Comparison of ENCODE assay signal across 8 cellular contexts in genomic region chr10:80408198-80409085, GRCh38. TPM values are rescaled to one million over a fixed set of nuclear protein-coding genes. Genes with fewer than 3 reads are reported as not detected.
DNase-seq lines count a peak whose midpoint lies in the region; FAIRE-seq and TF ChIP-seq lines count a peak whose summit lies in the region.

TSS of gene PRXL2A (plus strand) at chr10:80408551. CDS start at chr10:80420468, 11,917 bp downstream.

- peak within 1 kb of the TSS; percentile 43 for H3K4me2 ChIP-seq in osteoblast (ENCODE audit: insufficient read depth, low read length)

- DNase-seq in D341Med (ENCODE audit: low spot score) (peak; percentile 92), GM20000 (ENCODE audit: low spot score) (peak; percentile 96), HTR-8/SVneo (ENCODE audit: insufficient read length, low spot score) (peak; percentile 85), globus pallidus (ENCODE audit: low spot score) (peak; percentile 78), osteoblast (ENCODE audit: insufficient read length, low spot score, missing footprints) (peak; percentile 85)
- DNase-seq in activated naive CD4-positive, alpha-beta T cell treated with anti-CD3 and anti-CD28 coated beads for 36 hours, result peak; percentile 85

- peaks cover 29% of the 10 kb centered on the region for H3K4me1 Mint-ChIP-seq in activated naive CD4-positive, alpha-beta T cell treated with anti-CD3 and anti-CD28 coated beads for 36 hours (ENCODE audit: low read depth)

- H3K27me3 Mint-ChIP-seq in activated naive CD4-positive, alpha-beta T cell treated with anti-CD3 and anti-CD28 coated beads for 36 hours (ENCODE audit: low read depth), result no peaks in the 10 kb centered on the region

- intact Hi-C loops in activated naive CD4-positive, alpha-beta T cell treated with anti-CD3 and anti-CD28 coated beads for 36 hours (cut with micrococcal nuclease), result loop anchor here (1.0 kb wide), 2 partner anchors 25 to 36 kb away; no protein-coding TSS in a partner anchor

- TF ChIP-seq CTCF in GM20000 (IDR thresholded peaks at IDR 0.05; ENCODE audit: extremely low read depth, missing control alignments) (no peak), osteoblast (IDR thresholded peaks at IDR 0.05; ENCODE audit: extremely low read depth, low read depth, low read length) (no peak)

- H3K9me3 ChIP-seq in osteoblast (ENCODE audit: low read depth, low read length), result no peaks in the 10 kb centered on the region

- H3K36me3 Mint-ChIP-seq in activated naive CD4-positive, alpha-beta T cell treated with anti-CD3 and anti-CD28 coated beads for 36 hours (ENCODE audit: low read depth), result no peaks in the 10 kb centered on the region

- H2AFZ ChIP-seq in osteoblast (ENCODE audit: low read length), result peak within 1 kb of the TSS; percentile 65

- no peaks in the 10 kb centered on the region for H3K36me3 ChIP-seq in osteoblast (ENCODE audit: insufficient read depth, low read length)

- peak; percentile 59 for TF ChIP-seq POLR2A in Raji (IDR thresholded peaks at IDR 0.05; ENCODE audit: insufficient read depth, low read depth, low read length)

- H4K20me1 ChIP-seq in osteoblast (ENCODE audit: insufficient read depth, low read length), result no peaks in the 10 kb centered on the region

- no peaks in the 10 kb centered on the region for H3K9me3 Mint-ChIP-seq in activated naive CD4-positive, alpha-beta T cell treated with anti-CD3 and anti-CD28 coated beads for 36 hours

- peak within 1 kb of the TSS; percentile 60 for H3K27ac Mint-ChIP-seq in activated naive CD4-positive, alpha-beta T cell treated with anti-CD3 and anti-CD28 coated beads for 36 hours

- H3K27me3 ChIP-seq in osteoblast (ENCODE audit: insufficient read depth, low read length), result peaks cover 28% of the 10 kb centered on the region

- CTCF ChIA-PET in activated naive CD4-positive, alpha-beta T cell treated with anti-CD3 and anti-CD28 coated beads for 36 hours (lab: Charles Lee), result interaction anchor here (0.6 to 2.2 kb wide), 12 partner anchors 23 to 128 kb away, joined by 3 to 12 read pairs (median 4); no protein-coding TSS in a partner anchor

- H3K4me3 Mint-ChIP-seq in activated naive CD4-positive, alpha-beta T cell treated with anti-CD3 and anti-CD28 coated beads for 36 hours, result peak within 1 kb of the TSS; percentile 89

- no peaks in the 10 kb centered on the region for H3K4me1 ChIP-seq in osteoblast (ENCODE audit: insufficient read depth, low read length)

- H3K4me3 ChIP-seq in osteoblast (ENCODE audit: insufficient read depth, low read length), result peak within 1 kb of the TSS; percentile 57

- no peak for FAIRE-seq in HTR-8/SVneo (lab: Jason Lieb, UNC)

- H3K27ac ChIP-seq in osteoblast (ENCODE audit: low read depth, low read length) (no peak within 1 kb of the TSS), temporal lobe (ENCODE audit: low read depth, low read length) (peak within 1 kb of the TSS; percentile 62)

- H3K79me2 ChIP-seq in osteoblast (ENCODE audit: insufficient read depth, low read length), result no peaks in the 10 kb centered on the region

RNA-seq across cellular contexts. Expression of gene PRXL2A, which starts in this region (rescaled TPM):
- 10 to 100 TPM; 17.6 to 17.7 TPM for total RNA-seq in activated naive CD4-positive, alpha-beta T cell treated with anti-CD3 and anti-CD28 coated beads for 36 hours
- 5.1 and 5.9 TPM in 2 replicates for total RNA-seq in osteoblast
- total RNA-seq in temporal lobe, result 68.6 TPM
